In the genomic region with DNA sequence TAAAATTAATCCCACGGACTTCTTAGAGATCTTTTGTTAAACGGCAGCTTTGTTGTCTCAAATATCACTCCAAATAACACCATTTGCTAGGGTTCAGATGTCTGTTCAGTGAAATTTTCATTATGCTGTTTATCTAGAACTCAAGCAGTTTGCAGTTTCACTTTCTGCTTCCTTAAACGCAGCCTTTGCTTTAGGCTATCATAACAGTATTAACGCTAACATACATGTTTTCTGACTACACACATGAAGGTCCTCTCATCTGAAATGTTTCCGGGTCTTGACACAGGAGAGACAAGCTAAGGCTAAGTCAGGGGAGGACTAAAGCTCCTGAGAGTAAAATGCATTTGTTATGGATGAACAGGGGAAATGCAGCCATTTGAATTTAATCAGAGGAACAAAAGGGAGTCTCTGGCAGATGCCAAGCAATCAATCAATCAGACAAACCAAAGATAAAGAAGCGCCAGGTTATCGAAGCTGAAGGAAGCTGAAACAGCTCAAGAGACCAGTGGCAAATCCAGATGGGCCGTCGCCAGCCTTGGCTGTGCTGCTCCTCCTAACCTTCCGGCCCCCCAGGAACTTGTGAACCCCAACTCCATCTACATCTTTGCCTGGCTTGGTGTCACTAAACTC, we compare ENCODE assay signal across 11 cellular contexts. TPM values are rescaled to one million over a fixed set of nuclear protein-coding genes. Genes with fewer than 3 reads are reported as not detected.
DNase-seq lines count a peak whose midpoint lies in the region; ATAC-seq, FAIRE-seq and TF ChIP-seq lines count a peak whose summit lies in the region.
"Had no signal": no experiment of that assay in that cellular context is flagged by ENCODE, and none has a peak within 500 bp of the region (broad histone marks: within the 10 kb centered on the region; RNA-seq: fewer than 3 reads in every experiment).

No MANE protein-coding gene starts in this region.

- H3K4me3 Mint-ChIP-seq in T-helper 17 cell = peak overlapping the region; percentile 81

- peaks cover 29% of the 10 kb centered on the region for H3K4me1 Mint-ChIP-seq in T-helper 17 cell

- no peaks in the 10 kb centered on the region for H3K27me3 Mint-ChIP-seq in T-helper 17 cell

- DNase-seq in right lobe of liver (no peak), HepG2 (ENCODE audit: low spot score) (no peak), T-helper 17 cell (no peak), foreskin fibroblast (peak in 1 of 2 donors; percentile 9), NCI-H748 (lab: John Stamatoyannopoulos, UW; ENCODE audit: unreplicated experiment) (no peak), NCI-H2227 treated with DMSO at 0.1 percent for 48 hours (lab: John Stamatoyannopoulos, UW) (no peak), BE2C (no peak), NCI-H526 treated with DMSO at 0.1 percent for 48 hours (lab: John Stamatoyannopoulos, UW) (no peak)
- DNase-seq: C1 segment of cervical spinal cord, islet precursor cell had no signal

- intact Hi-C loops in right lobe of liver (cut with DNase I) (no loop called here), HepG2 (cut with micrococcal nuclease; ENCODE audit: unreplicated experiment) (no loop called here)

- no peak overlapping the region for H3K4me3 ChIP-seq in right lobe of liver
- H3K4me3 ChIP-seq in HepG2 (replicated peaks in 1 of 3; ENCODE audit: insufficient read depth in 1 of 3, low read depth in 2 of 3, low read length in 3 of 3) = no peak overlapping the region
- H3K4me3 ChIP-seq in foreskin fibroblast (ENCODE audit: low read depth in 1 of 2, low read length in 2 of 2) = peak overlapping the region; percentile 25 to 47
- no peak overlapping the region for H3K4me3 ChIP-seq in BE2C (ENCODE audit: low read depth, low read length)
- H3K4me3 ChIP-seq: breast epithelium had no signal

- 32% methylated on average over 7 of the region's 10 CpGs for WGBS in right lobe of liver (ENCODE audit: insufficient coverage, low coverage, low lambda C conversion rate, missing lambda C conversion rate)
- 97% methylated on average over 10 of the region's 10 CpGs for WGBS in HepG2 (ENCODE audit: low lambda C conversion rate)

- H2AFZ ChIP-seq in HepG2 (ENCODE audit: low read length) = no peak overlapping the region

- H3K27ac Mint-ChIP-seq in T-helper 17 cell = peak overlapping the region; percentile 95

- H4K20me1 ChIP-seq in HepG2 (ENCODE audit: insufficient read depth, low read length) = no peaks in the 10 kb centered on the region

- no peak overlapping the region for H3K4me2 ChIP-seq in HepG2 (ENCODE audit: low read depth, low read length)

- H3K9me3 ChIP-seq in right lobe of liver = no peaks in the 10 kb centered on the region
- H3K9me3 ChIP-seq in HepG2 (ENCODE audit: low read length) = no peaks in the 10 kb centered on the region
- no peaks in the 10 kb centered on the region for H3K9me3 ChIP-seq in T-helper 17 cell (ENCODE audit: control insufficient read depth, low read length, poor library complexity, severe bottlenecking)
- H3K9me3 ChIP-seq in BE2C = no peaks in the 10 kb centered on the region
- H3K9me3 ChIP-seq: breast epithelium had no signal

- in situ Hi-C loops in HepG2 (cut with HindIII; ENCODE audit: extremely low pct_ligation_motif_present, low pct_unique_long_range_greater_than_20kb) = no loop called here

- no TSS peak for BruUV-seq in HepG2 (replicated peaks; lab: Mats Ljungman, UMichigan)

- TF ChIP-seq RAD21 in HepG2 (CRISPR knock-in tag; IDR thresholded peaks at IDR 0.05) = no peak

- TF ChIP-seq EP300 in HepG2 (IDR thresholded peaks at IDR 0.05; ENCODE audit: low read depth in 2 of 2, low read length in 2 of 2) = no peak
- TF ChIP-seq EP300 in HepG2 (CRISPR knock-in tag; IDR thresholded peaks at IDR 0.05; ENCODE audit: borderline replicate concordance) = no peak

- H3K36me3 ChIP-seq in right lobe of liver (peaks cover 0 to 12% (median 0%) of the 10 kb centered on the region in 4 donors), HepG2 (replicated peaks in 1 of 2; ENCODE audit: control insufficient read depth in 1 of 2, insufficient read depth in 2 of 2, low read length in 2 of 2) (peaks cover 6 to 58% of the 10 kb centered on the region in 2 experiments; a peak in 4 of 5 replicates), BE2C (peaks cover 56% of the 10 kb centered on the region)
- H3K36me3 ChIP-seq: breast epithelium had no signal

- POLR2A ChIA-PET in HepG2 (lab: Yijun Ruan, JAX) = no interaction called here

- H3K36me3 Mint-ChIP-seq in T-helper 17 cell (ENCODE audit: low read depth) = peaks cover 11% of the 10 kb centered on the region

- FAIRE-seq in HepG2 (lab: Jason Lieb, UNC) = no peak

- TF ChIP-seq POLR2A in right lobe of liver (IDR thresholded peaks at IDR 0.05) (no peak), HepG2 (IDR thresholded peaks at IDR 0.05; ENCODE audit: insufficient read depth in 1 of 2, low read depth in 2 of 2, low read length in 2 of 2) (no peak)

- peak; percentile 39 to 74 (median 48) for ATAC-seq in right lobe of liver
- no peak for ATAC-seq in HepG2
- no peak for ATAC-seq in T-helper 17 cell

- H3K27me3 ChIP-seq in right lobe of liver = no peaks in the 10 kb centered on the region
- H3K27me3 ChIP-seq in HepG2 (ENCODE audit: control insufficient read depth in 1 of 2, insufficient read depth in 2 of 2, low read length in 2 of 2) = no peaks in the 10 kb centered on the region
- H3K27me3 ChIP-seq in BE2C = no peaks in the 10 kb centered on the region
- H3K27me3 ChIP-seq: breast epithelium had no signal

- CTCF ChIA-PET in HepG2 (lab: Yijun Ruan, JAX; ENCODE audit: low intra/inter-chr PET ratio, low total read pairs) = no interaction called here

- TF ChIP-seq CTCF in right lobe of liver (IDR thresholded peaks at IDR 0.05) (no peak), HepG2 (CRISPR knock-in tag; IDR thresholded peaks at IDR 0.05) (no peak), foreskin fibroblast (IDR thresholded peaks at IDR 0.05; ENCODE audit: low read depth, low read length) (no peak), BE2C (IDR thresholded peaks at IDR 0.05; ENCODE audit: low read depth, low read length) (no peak)

- peaks cover under 1% of the 10 kb centered on the region for H3K79me2 ChIP-seq in HepG2 (ENCODE audit: insufficient read depth, low read length)

- H3K27ac ChIP-seq in right lobe of liver (peak overlapping the region; percentile 0 to 49 (median 19)), HepG2 (ENCODE audit: extremely low read length, insufficient read depth, low read length) (no peak overlapping the region)
- H3K27ac ChIP-seq: breast epithelium had no signal

- H3K4me1 ChIP-seq in right lobe of liver (peaks cover 0 to 19% (median 2%) of the 10 kb centered on the region in 4 donors), HepG2 (ENCODE audit: insufficient read depth, low read length) (peaks cover 19% of the 10 kb centered on the region), BE2C (peaks cover 9% of the 10 kb centered on the region)
- H3K4me1 ChIP-seq: breast epithelium had no signal

- no peak overlapping the region for H3K9ac ChIP-seq in HepG2 (ENCODE audit: insufficient read depth, low read depth, low read length)

RNA-seq across cellular contexts. Expression of a gene that starts 16.9 kb away (rescaled TPM):
- 1 to 10 TPM; 1.4 to 3.2 (median 1.7) TPM for total RNA-seq in right lobe of liver
- total RNA-seq in HepG2 (2016; rRNA removed; fragmentation: Illumina TruSeq; extraction: Trizol) = 9.0 and 10.0 TPM in 2 replicates
- total RNA-seq in HepG2 (2016; cell fraction: cytosol; rRNA removed; fragmentation: Illumina TruSeq; extraction: Trizol; ENCODE audit: low read depth) = 1.1 and 1.4 TPM in 2 replicates
- 9.1 and 10.6 TPM in 2 replicates for total RNA-seq in HepG2 (2016; cell fraction: insoluble cytoplasmic fraction; rRNA removed; fragmentation: Illumina TruSeq; extraction: Trizol)
- 5.1 and 6.2 TPM in 2 replicates for total RNA-seq in HepG2 (2016; cell fraction: membrane; rRNA removed; fragmentation: Illumina TruSeq; extraction: Trizol)
- 8.2 and 9.2 TPM in 2 replicates for total RNA-seq in HepG2 (2016; cell fraction: nucleus; rRNA removed; fragmentation: Illumina TruSeq; extraction: Trizol)
- polyA plus RNA-seq in HepG2 (2011; rRNA removed) = 3.1 and 3.7 TPM in 2 replicates
- polyA plus RNA-seq in HepG2 (2011; cell fraction: cytosol; rRNA removed) = 1.8 and 2.8 TPM in 2 replicates
- 4.2 TPM in 2 replicates for polyA plus RNA-seq in HepG2 (2011; cell fraction: nucleus; rRNA removed)
- polyA plus RNA-seq in HepG2 (2012) = 3.8 and 4.7 TPM in 2 replicates
- 0.62 and 0.77 TPM in 2 replicates for polyA plus RNA-seq in HepG2 (2016; cell fraction: cytosol; fragmentation: Illumina TruSeq; extraction: Trizol; ENCODE audit: low read depth)
- polyA plus RNA-seq in HepG2 (2016; cell fraction: insoluble cytoplasmic fraction; fragmentation: Illumina TruSeq; extraction: Trizol; ENCODE audit: low read depth) = 8.6 TPM in 2 replicates
- polyA plus RNA-seq in HepG2 (2016; cell fraction: membrane; fragmentation: Illumina TruSeq; extraction: Trizol; ENCODE audit: low read depth) = 2.5 TPM in 2 replicates
- polyA plus RNA-seq in HepG2 (2016; cell fraction: nucleus; fragmentation: Illumina TruSeq; extraction: Trizol; ENCODE audit: insufficient read depth, low read depth) = 11.2 and 11.4 TPM in 2 replicates
- 3.9 and 4.7 TPM in 2 replicates for polyA minus RNA-seq in HepG2 (2011; rRNA and poly(A)+ RNA removed; ENCODE audit: low replicate concordance)
- 5.4 and 5.9 TPM in 2 replicates for polyA minus RNA-seq in HepG2 (2011; cell fraction: cytosol; rRNA and poly(A)+ RNA removed)
- 8.7 and 9.3 TPM in 2 replicates for polyA minus RNA-seq in HepG2 (2011; cell fraction: nucleus; rRNA and poly(A)+ RNA removed)
- total RNA-seq in T-helper 17 cell = 10 to 100 TPM; 29.0 to 33.1 TPM
- polyA plus RNA-seq in BE2C (2012; ENCODE audit: insufficient read depth, insufficient read length, low read depth) = 3.3 TPM

RNA-seq across cellular contexts. Expression of a gene that starts 55.1 kb away (rescaled TPM):
- total RNA-seq in right lobe of liver (10 to 100 TPM; 23.3 to 66.4 (median 50.0) TPM), HepG2 (2016; rRNA removed; fragmentation: Illumina TruSeq; extraction: Trizol) (76.6 and 80.1 TPM in 2 replicates), T-helper 17 cell (10 to 100 TPM; 34.3 to 47.2 TPM)
- total RNA-seq in HepG2 (2016; cell fraction: cytosol; rRNA removed; fragmentation: Illumina TruSeq; extraction: Trizol; ENCODE audit: low read depth) = 135 and 139 TPM in 2 replicates
- total RNA-seq in HepG2 (2016; cell fraction: insoluble cytoplasmic fraction; rRNA removed; fragmentation: Illumina TruSeq; extraction: Trizol) = 71.2 and 81.9 TPM in 2 replicates
- total RNA-seq in HepG2 (2016; cell fraction: membrane; rRNA removed; fragmentation: Illumina TruSeq; extraction: Trizol) = 213 and 217 TPM in 2 replicates
- 41.7 and 48.3 TPM in 2 replicates for total RNA-seq in HepG2 (2016; cell fraction: nucleus; rRNA removed; fragmentation: Illumina TruSeq; extraction: Trizol)
- polyA plus RNA-seq in HepG2 (2011; rRNA removed) = 41.6 and 56.0 TPM in 2 replicates
- 53.2 and 57.4 TPM in 2 replicates for polyA plus RNA-seq in HepG2 (2011; cell fraction: cytosol; rRNA removed)
- polyA plus RNA-seq in HepG2 (2011; cell fraction: nucleus; rRNA removed) = 15.9 and 18.4 TPM in 2 replicates
- polyA plus RNA-seq in HepG2 (2012) = 71.3 and 87.6 TPM in 2 replicates
- polyA plus RNA-seq in HepG2 (2016; cell fraction: cytosol; fragmentation: Illumina TruSeq; extraction: Trizol; ENCODE audit: low read depth) = 296 and 305 TPM in 2 replicates
- polyA plus RNA-seq in HepG2 (2016; cell fraction: insoluble cytoplasmic fraction; fragmentation: Illumina TruSeq; extraction: Trizol; ENCODE audit: low read depth) = 113 and 114 TPM in 2 replicates
- 280 and 289 TPM in 2 replicates for polyA plus RNA-seq in HepG2 (2016; cell fraction: membrane; fragmentation: Illumina TruSeq; extraction: Trizol; ENCODE audit: low read depth)
- polyA plus RNA-seq in HepG2 (2016; cell fraction: nucleus; fragmentation: Illumina TruSeq; extraction: Trizol; ENCODE audit: insufficient read depth, low read depth) = 77.5 and 84.8 TPM in 2 replicates
- polyA minus RNA-seq in HepG2 (2011; rRNA and poly(A)+ RNA removed; ENCODE audit: low replicate concordance) = 3.1 and 9.3 TPM in 2 replicates
- 17.1 and 18.2 TPM in 2 replicates for polyA minus RNA-seq in HepG2 (2011; cell fraction: cytosol; rRNA and poly(A)+ RNA removed)
- 41.3 and 46.1 TPM in 2 replicates for polyA minus RNA-seq in HepG2 (2011; cell fraction: nucleus; rRNA and poly(A)+ RNA removed)
- polyA plus RNA-seq in BE2C (2012; ENCODE audit: insufficient read depth, insufficient read length, low read depth) = 66.4 TPM

Comparison
In these comparisons a context has a peak if more than half of its experiments do, and no peak if none do; other contexts are left out.
1. ATAC-seq: peak in right lobe of liver (4 of 4); none in HepG2 (single experiment) and T-helper 17 cell (single experiment).
2. H3K4me3 ChIP-seq: peak in foreskin fibroblast (2 of 2); none in right lobe of liver (0 of 3), HepG2 (0 of 3) and BE2C (single experiment).